8 cellular contexts compared by ENCODE assay signal in the genomic region with DNA sequence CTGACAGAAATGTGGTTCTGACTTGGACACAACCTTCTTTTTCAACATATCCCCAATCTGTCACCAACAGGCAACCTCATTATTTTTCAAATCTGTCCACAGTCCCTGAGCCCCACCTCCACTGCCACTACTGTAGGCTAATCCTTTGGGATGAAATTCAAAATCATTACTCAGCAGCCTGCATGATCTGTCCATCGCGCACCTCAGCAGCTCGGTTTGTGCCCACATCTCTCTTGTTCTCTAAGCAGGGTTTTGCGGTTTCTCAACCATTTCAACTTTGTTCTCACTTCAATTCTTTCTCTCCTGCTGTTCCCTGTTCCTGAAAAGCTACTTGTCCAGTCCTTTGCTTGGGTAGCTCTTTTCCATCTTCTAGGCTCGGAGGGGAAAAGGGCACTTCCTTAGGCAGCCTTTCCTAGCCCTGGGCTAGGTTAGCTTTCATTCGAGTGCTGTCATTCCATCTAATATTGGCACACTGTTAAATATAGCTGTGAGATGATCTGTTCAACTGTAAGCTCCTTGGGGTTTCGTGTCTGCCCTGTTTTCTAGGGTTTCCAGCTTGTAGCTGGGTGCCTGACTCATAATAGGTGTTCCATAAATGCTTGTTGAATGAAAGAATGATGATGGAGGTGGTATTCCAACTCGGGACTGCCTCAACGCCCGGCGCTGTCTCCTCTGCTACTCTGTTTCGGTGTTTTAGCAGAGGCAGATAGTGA. TPM values are rescaled to one million over a fixed set of nuclear protein-coding genes. Genes with fewer than 3 reads are reported as not detected.
DNase-seq lines count a peak whose midpoint lies in the region; ATAC-seq, FAIRE-seq and TF ChIP-seq lines count a peak whose summit lies in the region.

No MANE protein-coding gene starts in this region.

- peaks cover 22 to 44% (median 36%) of the 10 kb centered on the region in 4 donors for H3K4me1 Mint-ChIP-seq in CD4-positive, alpha-beta memory T cell

- H3K27ac Mint-ChIP-seq in CD4-positive, alpha-beta memory T cell = peak overlapping the region; percentile 77 to 96 (median 86)

- peaks cover 21% of the 10 kb centered on the region for H3K4me1 ChIP-seq in CD4-positive, alpha-beta memory T cell (ENCODE audit: insufficient read depth, low read length)
- H3K4me1 ChIP-seq in lung (ENCODE audit: control insufficient read depth in 2 of 2, insufficient read depth in 2 of 2, low read length in 2 of 2) (peaks cover 1 to 4% of the 10 kb centered on the region in 2 donors), aorta (ENCODE audit: control insufficient read depth in 1 of 2, insufficient read depth in 2 of 2, low read length in 2 of 2) (no peaks in the 10 kb centered on the region)

- H3K36me3 Mint-ChIP-seq in CD4-positive, alpha-beta memory T cell = peaks cover 20 to 47% of the 10 kb centered on the region in 2 donors

- H3K9me3 Mint-ChIP-seq in CD4-positive, alpha-beta memory T cell = peaks cover 0 to 8% (median 2%) of the 10 kb centered on the region in 8 donors

- POLR2A ChIA-PET in CD4-positive, alpha-beta memory T cell (lab: Charles Lee; ENCODE audit: partially characterized antibody) = interaction anchor here (0.8 to 4.5 kb wide), 6 partner anchors 9 to 94 kb away, joined by 3 to 48 read pairs (median 10); a partner anchor contains a TSS

- FAIRE-seq in bronchial epithelial cell (lab: Jason Lieb, UNC) = no peak

- H3K9me3 ChIP-seq in CD4-positive, alpha-beta memory T cell (ENCODE audit: control insufficient read depth in 1 of 2, low read length in 2 of 2) = no peaks in the 10 kb centered on the region
- H3K9me3 ChIP-seq in lung (ENCODE audit: control insufficient read depth in 2 of 2, insufficient read depth in 1 of 2, low read length in 1 of 2) = no peaks in the 10 kb centered on the region
- no peaks in the 10 kb centered on the region for H3K9me3 ChIP-seq in aorta (ENCODE audit: control insufficient read depth, low read length)

- ATAC-seq in lung (ENCODE audit: insufficient read depth, low FRiP score) (no peak), aorta (ENCODE audit: low FRiP score) (peak; percentile 39), HG03025 (IDR thresholded peaks at IDR 0.05; ENCODE audit: low FRiP score, unreplicated experiment) (no peak), GM18858 (IDR thresholded peaks at IDR 0.05; ENCODE audit: unreplicated experiment) (no peak)

- CTCF ChIA-PET in CD4-positive, alpha-beta memory T cell (lab: Charles Lee; ENCODE audit: partially characterized antibody) = interaction anchor here (0.7 to 7.9 kb wide), 16 partner anchors 11 to 125 kb away, joined by 3 to 171 read pairs (median 4); a partner anchor contains a TSS

- DNase-seq in CD4-positive, alpha-beta memory T cell = no peak
- DNase-seq in HL-60 (ENCODE audit: low read depth in 1 of 2, low spot score in 1 of 2) = no peak
- peak; percentile 20 for DNase-seq in bronchial epithelial cell (ENCODE audit: low read depth)
- DNase-seq in lung (ENCODE audit: low spot score) = no peak
- DNase-seq in aorta = no peak
- DNase-seq in CD1c-positive myeloid dendritic cell (ENCODE audit: extremely low spot score) = no peak

- TF ChIP-seq CTCF in HL-60 (IDR thresholded peaks at IDR 0.05; ENCODE audit: insufficient read depth, low read length) = no peak
- no peak for TF ChIP-seq CTCF in bronchial epithelial cell (IDR thresholded peaks at IDR 0.05; ENCODE audit: insufficient read depth, low read length, severe bottlenecking)
- no peak for TF ChIP-seq CTCF in lung (IDR thresholded peaks at IDR 0.05; ENCODE audit: control extremely low read depth, extremely low read depth)

- intact Hi-C loops in CD4-positive, alpha-beta memory T cell (cut with micrococcal nuclease) = loop anchor here (1.0 to 10.0 kb wide), 4 partner anchors 13 to 971 kb away; a partner anchor contains a TSS
- intact Hi-C loops in aorta (cut with DNase I) = no loop called here

- peak overlapping the region; percentile 90 for H3K27ac ChIP-seq in CD4-positive, alpha-beta memory T cell (ENCODE audit: low read depth, low read length)
- no peak overlapping the region for H3K27ac ChIP-seq in HL-60 (replicated peaks)
- H3K27ac ChIP-seq in lung (ENCODE audit: low read depth in 1 of 2, low read length in 1 of 2) = peak overlapping the region; percentile 94 to 98
- H3K27ac ChIP-seq in aorta (ENCODE audit: low read depth in 1 of 2, low read length in 2 of 2) = peak overlapping the region; percentile 33 to 64

- H3K27me3 Mint-ChIP-seq in CD4-positive, alpha-beta memory T cell = no peaks in the 10 kb centered on the region

- H3K4me3 Mint-ChIP-seq in CD4-positive, alpha-beta memory T cell = peak overlapping the region; percentile 73 to 96 (median 86)

- H3K4me3 ChIP-seq in CD4-positive, alpha-beta memory T cell (ENCODE audit: low read length in 2 of 2) = peak overlapping the region in 1 of 2 donors; percentile 77
- H3K4me3 ChIP-seq in HL-60 (replicated peaks; ENCODE audit: insufficient read depth, low read length) (peak overlapping the region; percentile 34), bronchial epithelial cell (ENCODE audit: low read depth, low read length) (peak overlapping the region; percentile 66), lung (peak overlapping the region; percentile 80), aorta (ENCODE audit: low read length in 2 of 2) (peak overlapping the region in 1 of 2 donors; percentile 45)

- 40% methylated on average over 12 of the region's 12 CpGs for WGBS in lung, 2 donors
- WGBS in aorta, 2 donors = 24 to 28% methylated on average over 12 of the region's 12 CpGs

- no peaks in the 10 kb centered on the region for H3K27me3 ChIP-seq in CD4-positive, alpha-beta memory T cell (ENCODE audit: insufficient read depth, low read length)
- H3K27me3 ChIP-seq in HL-60 (ENCODE audit: insufficient read depth, poor library complexity, severe bottlenecking) = no peaks in the 10 kb centered on the region
- no peaks in the 10 kb centered on the region for H3K27me3 ChIP-seq in bronchial epithelial cell (ENCODE audit: control insufficient read depth, insufficient read depth, low read length)
- no peaks in the 10 kb centered on the region for H3K27me3 ChIP-seq in lung (ENCODE audit: control insufficient read depth, insufficient read depth)
- H3K27me3 ChIP-seq in aorta (ENCODE audit: control insufficient read depth in 1 of 2, insufficient read depth in 2 of 2, low read length in 1 of 2) = no peaks in the 10 kb centered on the region

- H3K36me3 ChIP-seq in CD4-positive, alpha-beta memory T cell (ENCODE audit: insufficient read depth, low read length) = peaks cover 18% of the 10 kb centered on the region
- H3K36me3 ChIP-seq in bronchial epithelial cell (ENCODE audit: control insufficient read depth, insufficient read depth, low read length) = peaks cover under 1% of the 10 kb centered on the region
- peaks cover 7 to 8% of the 10 kb centered on the region in 2 donors for H3K36me3 ChIP-seq in lung (ENCODE audit: control insufficient read depth in 2 of 2, insufficient read depth in 2 of 2, low read length in 2 of 2)
- H3K36me3 ChIP-seq in aorta (ENCODE audit: control insufficient read depth in 1 of 2, insufficient read depth in 2 of 2, low read length in 1 of 2) = peaks cover 0 to 3% of the 10 kb centered on the region in 2 donors

RNA-seq across cellular contexts. Expression of a gene that starts 0.7 kb away (rescaled TPM):
- 10 to 100 TPM; 18.4 to 20.2 TPM for total RNA-seq in CD4-positive, alpha-beta memory T cell
- polyA plus RNA-seq in CD4-positive, alpha-beta memory T cell = 1 to 10 TPM; 2.8 to 7.0 TPM
- 2.1 and 3.7 TPM in 2 replicates for total RNA-seq in bronchial epithelial cell
- total RNA-seq in lung = 10 to 100 TPM in 1 of 2 donors, 1 to 10 TPM in 1; 8.0 to 39.2 TPM
- 1 to 10 TPM in 1 of 2 donors, under 1 TPM in 1; 0.95 to 4.0 TPM for polyA plus RNA-seq in lung
- 10 to 100 TPM; 18.9 to 27.2 TPM for total RNA-seq in aorta
- 1 to 10 TPM; 1.0 to 7.5 TPM for polyA plus RNA-seq in aorta

RNA-seq across cellular contexts. Expression of a gene that starts 12.6 kb away (rescaled TPM):
- 10 to 100 TPM; 46.9 to 47.0 TPM for total RNA-seq in CD4-positive, alpha-beta memory T cell
- 10 to 100 TPM; 62.2 to 68.7 TPM for polyA plus RNA-seq in CD4-positive, alpha-beta memory T cell
- 30.3 and 36.6 TPM in 2 replicates for total RNA-seq in bronchial epithelial cell
- total RNA-seq in lung = 10 to 100 TPM; 28.0 to 55.8 TPM
- polyA plus RNA-seq in lung = 10 to 100 TPM; 28.7 to 31.4 TPM
- 10 to 100 TPM; 30.2 to 37.7 TPM for total RNA-seq in aorta
- 10 to 100 TPM; 26.7 to 34.3 TPM for polyA plus RNA-seq in aorta
